Comparison of ENCODE assay signal across 8 cellular contexts in genomic region chr10:67849331-67850011, GRCh38. TPM values are rescaled to one million over a fixed set of nuclear protein-coding genes. Genes with fewer than 3 reads are reported as not detected.
DNase-seq lines count a peak whose midpoint lies in the region; ATAC-seq and TF ChIP-seq lines count a peak whose summit lies in the region.

No MANE protein-coding gene starts in this region.

- no peaks in the 10 kb centered on the region for H3K36me3 ChIP-seq in ascending aorta
- no peaks in the 10 kb centered on the region for H3K36me3 ChIP-seq in vagina

- TF ChIP-seq POLR2A in vagina (IDR thresholded peaks at IDR 0.05) = peak in 1 of 2 donors; percentile 71

- H3K9me3 ChIP-seq in T-helper 17 cell (ENCODE audit: control insufficient read depth, low read length, poor library complexity, severe bottlenecking) = no peaks in the 10 kb centered on the region
- H3K9me3 ChIP-seq in ascending aorta = no peaks in the 10 kb centered on the region
- H3K9me3 ChIP-seq in vagina = no peaks in the 10 kb centered on the region

- H3K27ac ChIP-seq in ascending aorta (peak overlapping the region; percentile 92 to 94), vagina (peak overlapping the region; percentile 94)

- peaks cover 3% of the 10 kb centered on the region for H3K4me1 Mint-ChIP-seq in T-helper 17 cell

- peak; percentile 87 for DNase-seq in NCI-H1694 treated with DMSO at 0.1 percent for 48 hours (lab: John Stamatoyannopoulos, UW)
- DNase-seq in T-helper 17 cell = peak; percentile 79 to 90 (median 80)
- DNase-seq in ascending aorta (ENCODE audit: low spot score in 2 of 2) = peak; percentile 78 to 98
- peak; percentile 90 for DNase-seq in hepatic stellate cell (ENCODE audit: low spot score)
- DNase-seq in putamen (ENCODE audit: low spot score) = peak; percentile 93
- peak in 1 of 2 donors; percentile 92 for DNase-seq in vagina (ENCODE audit: extremely low spot score in 2 of 2)

- H3K27me3 ChIP-seq in ascending aorta (no peaks in the 10 kb centered on the region), vagina (no peaks in the 10 kb centered on the region)

- H3K4me3 ChIP-seq in ascending aorta (peak overlapping the region; percentile 77 to 87), vagina (peak overlapping the region; percentile 53 to 81)

- TF ChIP-seq CTCF in ascending aorta (IDR thresholded peaks at IDR 0.05) = no peak
- no peak for TF ChIP-seq CTCF in vagina (IDR thresholded peaks at IDR 0.05)

- peak overlapping the region; percentile 93 for H3K4me3 Mint-ChIP-seq in T-helper 17 cell

- H3K27me3 Mint-ChIP-seq in T-helper 17 cell = no peaks in the 10 kb centered on the region

- H3K4me1 ChIP-seq in ascending aorta = peaks cover 3 to 5% of the 10 kb centered on the region in 2 donors
- peaks cover 8% of the 10 kb centered on the region for H3K4me1 ChIP-seq in vagina

- peak overlapping the region; percentile 96 for H3K27ac Mint-ChIP-seq in T-helper 17 cell

- H3K36me3 Mint-ChIP-seq in T-helper 17 cell (ENCODE audit: low read depth) = no peaks in the 10 kb centered on the region

- intact Hi-C loops in ascending aorta (cut with DNase I) = loop anchor here (1.0 to 10.0 kb wide), 5 partner anchors 35 to 1055 kb away; partner anchors contain the start of genes DDX50, HERC4, HNRNPH3 and PBLD
- intact Hi-C loops in vagina (cut with DNase I) = no loop called here

- ATAC-seq in GM18499 (IDR thresholded peaks at IDR 0.05; ENCODE audit: insufficient read depth, unreplicated experiment) (peak; percentile 96), HG02938 (IDR thresholded peaks at IDR 0.05; ENCODE audit: unreplicated experiment) (peak; percentile 88), T-helper 17 cell (peak; percentile 99)

RNA-seq across cellular contexts. Expression of gene DNAJC12, which starts 11.5 kb away (rescaled TPM):
- total RNA-seq in T-helper 17 cell = not detected
- total RNA-seq in ascending aorta = 3.2 TPM
- 2.7 TPM for total RNA-seq in vagina

RNA-seq across cellular contexts. Expression of gene SIRT1, which starts 35.0 kb away (rescaled TPM):
- total RNA-seq in T-helper 17 cell (10 to 100 TPM; 48.4 to 56.4 TPM), ascending aorta (7.6 TPM), vagina (18.9 TPM)
